In the genomic region with DNA sequence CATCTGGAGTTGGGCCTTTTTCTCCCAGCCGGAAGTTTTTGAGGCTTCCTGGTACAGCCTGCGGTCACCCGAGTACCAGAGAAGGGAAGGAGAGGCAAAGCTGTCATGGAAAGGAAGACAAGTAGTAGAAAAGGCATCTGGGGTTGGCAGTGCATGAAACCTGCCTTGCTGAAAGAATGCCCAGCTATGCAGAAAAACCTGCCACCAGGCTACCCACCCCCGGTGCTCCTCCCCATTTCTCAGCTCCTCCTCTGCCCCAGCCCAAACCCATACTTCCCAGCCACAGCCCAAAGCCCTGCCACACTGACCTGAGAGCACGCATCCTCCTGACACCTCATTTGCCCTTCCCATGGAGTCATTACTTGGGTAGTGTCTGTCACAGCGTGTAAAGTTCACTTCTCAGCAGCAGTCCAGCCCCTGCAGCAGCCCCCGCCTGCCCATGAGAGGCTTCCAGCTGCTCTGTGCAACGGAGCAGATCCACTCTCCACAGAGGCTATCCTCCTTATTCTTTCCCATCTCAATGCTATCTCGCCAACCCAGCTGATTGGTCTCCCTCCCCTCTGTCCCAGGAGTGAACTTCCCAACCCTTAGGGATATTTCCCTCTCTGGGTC, we compare ENCODE assay signal across 20 cellular contexts. TPM values are rescaled to one million over a fixed set of nuclear protein-coding genes. Genes with fewer than 3 reads are reported as not detected.
DNase-seq lines count a peak whose midpoint lies in the region; TF ChIP-seq lines count a peak whose summit lies in the region.
"Had no signal": no experiment of that assay in that cellular context is flagged by ENCODE, and none has a peak within 500 bp of the region (broad histone marks: within the 10 kb centered on the region; RNA-seq: fewer than 3 reads in every experiment).

No MANE protein-coding gene starts in this region.

- no peaks in the 10 kb centered on the region for H3K4me1 ChIP-seq in neural progenitor cell
- H3K4me1 ChIP-seq in H9 (ENCODE audit: insufficient read depth, low read length) = no peaks in the 10 kb centered on the region
- H3K4me1 ChIP-seq: A549, SJSA1 had no signal

- no peak overlapping the region for H2BK5ac ChIP-seq in H9 (ENCODE audit: insufficient read length, low read length)

- no peak for TF ChIP-seq CTCF in epithelial cell of esophagus (IDR thresholded peaks at IDR 0.05; ENCODE audit: insufficient read depth, low read depth, low read length, missing control alignments)
- no peak for TF ChIP-seq CTCF in neural progenitor cell (IDR thresholded peaks at IDR 0.05)
- TF ChIP-seq CTCF in H9 (conservative IDR thresholded peaks at IDR 0.05) = no peak

- no peaks in the 10 kb centered on the region for H3K79me1 ChIP-seq in H9 (ENCODE audit: insufficient read depth, low read depth, low read length, poor library complexity, severe bottlenecking)

- H2AFZ ChIP-seq in neural progenitor cell (replicated peaks) = no peak overlapping the region
- no peak overlapping the region for H2AFZ ChIP-seq in H9 (ENCODE audit: low read length)
- H2AFZ ChIP-seq: GM23248 had no signal

- H4K8ac ChIP-seq in H9 (replicated peaks; ENCODE audit: insufficient read length, low read depth, low read length) = no peak overlapping the region

- H3K4me2 ChIP-seq in neural progenitor cell = no peak overlapping the region
- H3K4me2 ChIP-seq in H9 (ENCODE audit: insufficient read depth, insufficient read length, low read length) = no peak overlapping the region
- H3K4me2 ChIP-seq: A549 had no signal

- H3K27me3 Mint-ChIP-seq in neural progenitor cell (ENCODE audit: insufficient read depth, low read depth) (peaks cover 8% of the 10 kb centered on the region), H9 (ENCODE audit: low read depth) (peaks cover 58% of the 10 kb centered on the region)

- no peaks in the 10 kb centered on the region for H3K36me3 ChIP-seq in neural progenitor cell
- H3K36me3 ChIP-seq: SJSA1 had no signal

- H3K4me3 ChIP-seq in epithelial cell of esophagus (ENCODE audit: low read length) = no peak overlapping the region
- H3K4me3 ChIP-seq in neural progenitor cell = no peak overlapping the region
- H3K4me3 ChIP-seq: A549, GM23248, SJSA1 had no signal

- H3K27ac Mint-ChIP-seq in neural progenitor cell (peak overlapping the region; percentile 85), H9 (no peak overlapping the region)

- no peak overlapping the region for H2BK20ac ChIP-seq in H9 (ENCODE audit: low read depth, low read length, poor library complexity, severe bottlenecking)

- peaks cover 14% of the 10 kb centered on the region for H3K9me3 ChIP-seq in neural progenitor cell (ENCODE audit: low read depth)
- no peaks in the 10 kb centered on the region for H3K9me3 ChIP-seq in H9 (ENCODE audit: control insufficient read depth, low read depth, low read length)
- H3K9me3 ChIP-seq: A549, SJSA1 had no signal

- H3K9me3 Mint-ChIP-seq in neural progenitor cell = no peaks in the 10 kb centered on the region
- peaks cover 0 to 3% of the 10 kb centered on the region in 2 experiments; a peak in 1 of 5 replicates for H3K9me3 Mint-ChIP-seq in H9

- H3K14ac ChIP-seq in H9 (ENCODE audit: insufficient read depth, low read length) = no peak overlapping the region

- H3K27ac ChIP-seq in neural progenitor cell = no peak overlapping the region
- H3K27ac ChIP-seq in H9 (ENCODE audit: insufficient read length, low read depth, low read length) = no peak overlapping the region
- H3K27ac ChIP-seq: A549, GM23248, RWPE1, SJSA1 had no signal

- H2AK5ac ChIP-seq in H9 (ENCODE audit: insufficient read length, low read length) = no peak overlapping the region

- no peak overlapping the region for H3K18ac ChIP-seq in H9 (ENCODE audit: insufficient read length, low read depth, low read length)

- no peak overlapping the region for H2BK12ac ChIP-seq in H9 (ENCODE audit: insufficient read length, low read depth, low read length)

- no peak overlapping the region for H2BK120ac ChIP-seq in H9 (ENCODE audit: low read depth, low read length, poor library complexity, severe bottlenecking)

- peak overlapping the region; percentile 60 for H3K4me3 Mint-ChIP-seq in neural progenitor cell
- no peak overlapping the region for H3K4me3 Mint-ChIP-seq in H9

- no CpG with 5 or more reads among the region's 9 CpGs for WGBS in H9 (ENCODE audit: extremely low coverage, insufficient read length, low lambda C conversion rate)

- H3K23me2 ChIP-seq in H9 (ENCODE audit: insufficient read length, low read depth, low read length, poor library complexity, severe bottlenecking) = no peaks in the 10 kb centered on the region

- no peak overlapping the region for H3K9ac ChIP-seq in neural progenitor cell
- no peak overlapping the region for H3K9ac ChIP-seq in H9 (ENCODE audit: extremely low read depth, insufficient read length, low read length)
- H3K9ac ChIP-seq: GM23248 had no signal

- DNase-seq in ACHN (peak; percentile 52), KBM-7 (peak; percentile 12), epithelial cell of esophagus (ENCODE audit: low read depth) (peak; percentile 46), neural progenitor cell (ENCODE audit: low spot score) (no peak), NCI-H2196 treated with DMSO at 0.1 percent for 48 hours (lab: John Stamatoyannopoulos, UW; ENCODE audit: unreplicated experiment) (no peak), NCI-H1694 treated with DMSO at 0.1 percent for 48 hours (lab: John Stamatoyannopoulos, UW) (no peak), H9 (no peak), middle frontal gyrus (ENCODE audit: extremely low spot score, low spot score) (no peak)
- DNase-seq: Calu3, GM23248, KG1, MM.1S, NCI-H1105, NCI-H187 treated with DMSO at 0.1 percent for 48 hours, NCI-H2171 treated with DMSO at 0.1 percent for 48 hours, NCI-H510A treated with DMSO at 0.1 percent for 48 hours had no signal

- H3K79me2 ChIP-seq in neural progenitor cell (ENCODE audit: low read depth) (no peaks in the 10 kb centered on the region), H9 (ENCODE audit: insufficient read depth, low read length) (no peaks in the 10 kb centered on the region)

- H3F3A ChIP-seq in neural progenitor cell (ENCODE audit: low read depth) = no peaks in the 10 kb centered on the region

- H3K36me3 Mint-ChIP-seq in neural progenitor cell = no peaks in the 10 kb centered on the region
- no peaks in the 10 kb centered on the region for H3K36me3 Mint-ChIP-seq in H9 (ENCODE audit: insufficient read depth in 1 of 3, low read depth in 3 of 3)

- no peak overlapping the region for H3K4ac ChIP-seq in H9 (ENCODE audit: low read depth, low read length)

- no peak overlapping the region for H4K91ac ChIP-seq in H9 (ENCODE audit: insufficient read length, low read depth, low read length)

- H3K56ac ChIP-seq in H9 (ENCODE audit: insufficient read length, low read depth, low read length) = no peak overlapping the region

- H3K4me1 Mint-ChIP-seq in neural progenitor cell (peaks cover 21% of the 10 kb centered on the region), H9 (peaks cover 0 to 4% of the 10 kb centered on the region in 2 experiments; a peak in 1 of 4 replicates)

- H3T11ph ChIP-seq in H9 (ENCODE audit: low read length) = no peak overlapping the region

- in situ Hi-C loops in ACHN (cut with HindIII; ENCODE audit: low pct_ligation_motif_present, low pct_unique_long_range_greater_than_20kb, low sequenced_read_pairs) (no loop called here), KBM-7 (cut with MboI; ENCODE audit: low pct_unique_long_range_greater_than_20kb, low sequenced_read_pairs) (no loop called here)

- no peaks in the 10 kb centered on the region for H4K20me1 ChIP-seq in neural progenitor cell (ENCODE audit: low read depth)
- H4K20me1 ChIP-seq in H9 (ENCODE audit: control insufficient read depth, insufficient read depth, insufficient read length) = no peaks in the 10 kb centered on the region

- H3K23ac ChIP-seq in H9 (ENCODE audit: insufficient read length, low read depth, low read length) = no peak overlapping the region

- H4K5ac ChIP-seq in H9 (ENCODE audit: insufficient read length, low read depth, low read length) = no peak overlapping the region

- H3K27me3 ChIP-seq in neural progenitor cell = no peaks in the 10 kb centered on the region
- no peaks in the 10 kb centered on the region for H3K27me3 ChIP-seq in H9 (ENCODE audit: insufficient read depth, low read length)
- H3K27me3 ChIP-seq: SJSA1 had no signal

- no peak overlapping the region for H2BK15ac ChIP-seq in H9 (ENCODE audit: low read depth, low read length)

RNA-seq across cellular contexts. Expression of a gene that starts 40.4 kb away (rescaled TPM):
- not detected in 2 replicates for total RNA-seq in neural progenitor cell (ENCODE audit: low replicate concordance)
- not detected in 2 replicates for total RNA-seq in H9 (2021)
- total RNA-seq: Calu3, G401, GM23248, SJSA1 had no signal

Comparison
In these comparisons a context has a peak if more than half of its experiments do, and no peak if none do; other contexts are left out.
1. DNase-seq: peak in ACHN (single experiment), KBM-7 (single experiment) and epithelial cell of esophagus (single experiment); none in neural progenitor cell (single experiment), NCI-H2196 treated with DMSO at 0.1 percent for 48 hours (single experiment), NCI-H1694 treated with DMSO at 0.1 percent for 48 hours (single experiment), H9 (single experiment) and middle frontal gyrus (single experiment).